Comparison of ENCODE assay signal across 8 cellular contexts in the genomic region with DNA sequence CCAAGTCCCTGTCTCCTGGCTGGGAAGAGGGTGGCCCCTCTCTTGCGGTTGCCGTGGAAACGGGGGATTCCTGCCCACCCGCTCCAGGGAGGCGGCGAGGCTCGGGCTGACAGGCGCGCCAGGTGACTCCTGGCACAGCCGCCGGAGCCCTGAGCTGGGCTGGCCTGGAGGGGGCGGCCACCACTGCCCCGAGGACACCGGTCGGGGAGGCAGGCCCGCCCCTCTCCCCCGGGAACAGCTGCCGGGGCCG.
DNase-seq lines count a peak whose midpoint lies in the region; ATAC-seq and TF ChIP-seq lines count a peak whose summit lies in the region.

No MANE protein-coding gene starts in this region.

- peaks cover 47% of the 10 kb centered on the region for H3K4me1 Mint-ChIP-seq in activated T-cell treated with anti-CD3 and anti-CD28 coated beads, Interleukin-2, amount 50 U/mL, for 24 hours (ENCODE audit: low read depth)

- H3K36me3 Mint-ChIP-seq in activated T-cell treated with anti-CD3 and anti-CD28 coated beads, Interleukin-2, amount 50 U/mL, for 24 hours (ENCODE audit: low read depth), result peaks cover 15% of the 10 kb centered on the region

- TF ChIP-seq CTCF in WI38 (IDR thresholded peaks at IDR 0.05; ENCODE audit: low read depth, low read length) (no peak), heart left ventricle (IDR thresholded peaks at IDR 0.05) (peak in 1 of 12 donors; percentile 11), gastrocnemius medialis (IDR thresholded peaks at IDR 0.05 in 4 of 5, conservative IDR thresholded peaks at IDR 0.05 in 1 of 5) (no peak)

- H3K27ac ChIP-seq in heart left ventricle, result peak overlapping the region; percentile 92 to 99 (median 96)
- H3K27ac ChIP-seq in gastrocnemius medialis, result peak overlapping the region; percentile 71 to 88 (median 78)

- TF ChIP-seq POLR2A in heart left ventricle (IDR thresholded peaks at IDR 0.05) (no peak), gastrocnemius medialis (IDR thresholded peaks at IDR 0.05) (peak in 1 of 2 donors; percentile 37)

- H3K9me3 ChIP-seq in heart left ventricle (no peaks in the 10 kb centered on the region), gastrocnemius medialis (no peaks in the 10 kb centered on the region)

- H3K4me1 ChIP-seq in heart left ventricle, result peaks cover 13 to 86% (median 71%) of the 10 kb centered on the region in 12 donors
- H3K4me1 ChIP-seq in gastrocnemius medialis, result peaks cover 44 to 75% of the 10 kb centered on the region in 2 donors

- H3K36me3 ChIP-seq in heart left ventricle (peaks cover 0 to 13% (median 0%) of the 10 kb centered on the region in 9 donors), gastrocnemius medialis (no peaks in the 10 kb centered on the region)

- intact Hi-C loops in heart left ventricle (cut with DNase I) (loop anchor here in 2 of 10 donors (5.0 kb wide), 2 partner anchors 41 to 51 kb away; no protein-coding TSS in a partner anchor), gastrocnemius medialis (cut with DNase I; ENCODE audit: low total_unique reads) (no loop called here)

- H3K4me3 ChIP-seq in WI38 (ENCODE audit: low read depth, low read length) (peak overlapping the region; percentile 74), heart left ventricle (peak overlapping the region; percentile 60 to 86 (median 74)), gastrocnemius medialis (peak overlapping the region; percentile 64 to 73 (median 68))

- H3K27ac Mint-ChIP-seq in activated T-cell treated with anti-CD3 and anti-CD28 coated beads, Interleukin-2, amount 50 U/mL, for 24 hours, result no peak overlapping the region

- ATAC-seq in heart left ventricle (peak in 3 of 4 donors; percentile 1 to 9 (median 2)), gastrocnemius medialis (no peak)

- no peaks in the 10 kb centered on the region for H3K9me3 Mint-ChIP-seq in activated T-cell treated with anti-CD3 and anti-CD28 coated beads, Interleukin-2, amount 50 U/mL, for 24 hours

- 0 to 3% (median 1%) methylated on average over 6 to 19 of the region's 19 CpGs for WGBS in heart left ventricle, 4 donors

- no peak for DNase-seq in activated T-cell treated with anti-CD3 and anti-CD28 coated beads, Interleukin-2, amount 50 U/mL, for 24 hours
- no peak for DNase-seq in activated T-cell treated with anti-CD3 and anti-CD28 coated beads, Interleukin-2, amount 50 U/mL, for 1 hour
- DNase-seq in heart left ventricle (peak in 1 of 5 donors; percentile 48), gastrocnemius medialis (no peak), NCI-H2171 treated with DMSO at 0.1 percent for 48 hours (lab: John Stamatoyannopoulos, UW) (no peak), NCI-H526 treated with DMSO at 0.1 percent for 48 hours (lab: John Stamatoyannopoulos, UW) (no peak), midbrain (lab: John Stamatoyannopoulos, UW) (no peak)

- in situ Hi-C loops in gastrocnemius medialis (cut with MboI; ENCODE audit: low sequenced_read_pairs in 4 of 4), result no loop called here

- peak overlapping the region; percentile 87 for H3K4me3 Mint-ChIP-seq in activated T-cell treated with anti-CD3 and anti-CD28 coated beads, Interleukin-2, amount 50 U/mL, for 24 hours

- no peaks in the 10 kb centered on the region for H3K27me3 ChIP-seq in heart left ventricle
- H3K27me3 ChIP-seq in gastrocnemius medialis, result no peaks in the 10 kb centered on the region

- no peaks in the 10 kb centered on the region for H3K27me3 Mint-ChIP-seq in activated T-cell treated with anti-CD3 and anti-CD28 coated beads, Interleukin-2, amount 50 U/mL, for 24 hours

Comparison
In these comparisons a context has a peak if more than half of its experiments do, and no peak if none do; other contexts are left out.
1. ATAC-seq: peak in heart left ventricle (3 of 4); none in gastrocnemius medialis (0 of 2).
2. Peak in every context shown above with its lines, with median percentiles within 50 percentile points of each other: H3K4me3 ChIP-seq.